Comparison of ENCODE assay signal across 9 cellular contexts in the genomic region with DNA sequence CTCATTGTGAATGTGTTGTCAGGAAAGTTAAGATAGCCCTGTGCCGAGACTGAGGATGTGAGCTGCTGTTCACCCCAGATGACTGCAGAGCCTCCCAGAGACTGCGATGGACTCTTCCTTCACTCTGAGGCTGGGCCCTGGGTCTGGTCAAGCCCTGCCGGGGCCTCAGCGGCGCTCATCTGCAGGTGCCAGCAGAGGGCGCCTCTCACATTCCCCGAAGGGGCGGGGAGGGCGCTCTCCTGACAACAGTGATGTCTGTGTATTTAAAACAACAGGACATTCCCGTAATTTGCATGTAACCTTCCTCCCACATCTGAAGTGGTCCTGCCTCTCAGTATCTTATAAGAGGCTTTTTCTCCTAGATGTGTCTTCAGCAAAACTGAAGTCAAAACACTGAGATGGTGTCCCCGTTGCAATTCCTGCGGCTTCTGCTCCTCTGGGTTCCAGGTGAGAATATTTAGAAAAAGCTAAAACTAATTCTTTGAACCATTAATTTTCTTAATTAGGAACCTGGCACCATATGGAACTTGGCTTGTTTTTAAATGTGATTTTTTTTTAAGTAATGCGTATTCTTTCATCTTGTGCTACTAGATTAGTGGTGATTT.
A peak's percentile ranks its signal among the peaks of the same experiment; 100 is the strongest.
DNase-seq lines count a peak whose midpoint lies in the region; ATAC-seq and TF ChIP-seq lines count a peak whose summit lies in the region.
"Had no signal": no experiment of that assay in that cellular context is flagged by ENCODE, and none has a peak within 500 bp of the region (broad histone marks: within the 10 kb centered on the region; RNA-seq: fewer than 3 reads in every experiment).

No MANE protein-coding gene starts in this region.

- no peak overlapping the region for H2AFZ ChIP-seq in Karpas-422 (ENCODE audit: low read length)

- ATAC-seq in GM19372 (IDR thresholded peaks at IDR 0.05; ENCODE audit: low read depth, unreplicated experiment) (peak; percentile 74), GM18870 (IDR thresholded peaks at IDR 0.05; ENCODE audit: unreplicated experiment) (no peak)

- H3K27ac ChIP-seq in Karpas-422 (ENCODE audit: low read length) (no peak overlapping the region), brain microvascular endothelial cell (no peak overlapping the region)
- H3K27ac ChIP-seq: neutrophil had no signal

- H3K27me3 Mint-ChIP-seq in nephron (ENCODE audit: low read depth), result no peaks in the 10 kb centered on the region

- H3K27me3 ChIP-seq in Karpas-422 (ENCODE audit: low read length) (no peaks in the 10 kb centered on the region), brain microvascular endothelial cell (replicated peaks) (no peaks in the 10 kb centered on the region)

- H3K9ac ChIP-seq in Karpas-422 (ENCODE audit: low read length), result no peak overlapping the region

- no peaks in the 10 kb centered on the region for H3K4me1 Mint-ChIP-seq in nephron

- DNase-seq in ELF-1 (ENCODE audit: low read depth, low spot score) (peak; percentile 86), Karpas-422 (peak; percentile 78), brain microvascular endothelial cell (no peak), MV-4-11 (lab: John Stamatoyannopoulos, UW) (no peak)
- DNase-seq in activated effector memory CD4-positive, alpha-beta T cell treated with Interleukin-2 at 50 U/mL for 16 hours, result no peak

- no peak overlapping the region for H3K4me3 Mint-ChIP-seq in nephron

- no peaks in the 10 kb centered on the region for H3K36me3 Mint-ChIP-seq in nephron (ENCODE audit: low read depth)

- no peak overlapping the region for H3K4me2 ChIP-seq in Karpas-422 (ENCODE audit: low read depth, low read length, poor library complexity, severe bottlenecking)

- H3K9me3 Mint-ChIP-seq in nephron, result peaks cover 16% of the 10 kb centered on the region

- H3K36me3 ChIP-seq in Karpas-422 (ENCODE audit: insufficient read depth, low read length) (no peaks in the 10 kb centered on the region), brain microvascular endothelial cell (replicated peaks) (no peaks in the 10 kb centered on the region)
- H3K36me3 ChIP-seq: neutrophil had no signal

- H3K4me3 ChIP-seq in Karpas-422 (ENCODE audit: low read length) (no peak overlapping the region), brain microvascular endothelial cell (ENCODE audit: low read depth, low read length) (no peak overlapping the region)

- no peaks in the 10 kb centered on the region for H3K9me2 ChIP-seq in Karpas-422 (replicated peaks; ENCODE audit: insufficient read depth, low read length)

- TF ChIP-seq CTCF in brain microvascular endothelial cell (IDR thresholded peaks at IDR 0.05; ENCODE audit: low read depth, low read length, missing control alignments), result peak; percentile 17
- peak; percentile 10 to 31 (median 23) for TF ChIP-seq CTCF in nephron (IDR thresholded peaks at IDR 0.05; ENCODE audit: unreplicated experiment in 3 of 3)

- no peaks in the 10 kb centered on the region for H4K20me1 ChIP-seq in Karpas-422 (ENCODE audit: insufficient read depth, low read depth, low read length)

- H3K9me3 ChIP-seq in Karpas-422 (ENCODE audit: low read length), result no peaks in the 10 kb centered on the region
- H3K9me3 ChIP-seq: neutrophil had no signal

- no peak overlapping the region for H3K27ac Mint-ChIP-seq in nephron

- H3K4me1 ChIP-seq in Karpas-422 (ENCODE audit: low read length), result peaks cover 41% of the 10 kb centered on the region

- H3K79me2 ChIP-seq in Karpas-422 (ENCODE audit: low read length), result no peaks in the 10 kb centered on the region

- in situ Hi-C loops in brain microvascular endothelial cell (cut with HindIII; ENCODE audit: low pct_ligation_motif_present, low sequenced_read_pairs), result no loop called here

Comparison
In these comparisons a context has a peak if more than half of its experiments do, and no peak if none do; other contexts are left out.
1. DNase-seq: peak in ELF-1 (single experiment) and Karpas-422 (single experiment); none in brain microvascular endothelial cell (single experiment), activated effector memory CD4-positive, alpha-beta T cell treated with Interleukin-2 at 50 U/mL for 16 hours (single experiment) and MV-4-11 (single experiment).